Comparison of ENCODE assay signal across 21 cellular contexts in the genomic region with DNA sequence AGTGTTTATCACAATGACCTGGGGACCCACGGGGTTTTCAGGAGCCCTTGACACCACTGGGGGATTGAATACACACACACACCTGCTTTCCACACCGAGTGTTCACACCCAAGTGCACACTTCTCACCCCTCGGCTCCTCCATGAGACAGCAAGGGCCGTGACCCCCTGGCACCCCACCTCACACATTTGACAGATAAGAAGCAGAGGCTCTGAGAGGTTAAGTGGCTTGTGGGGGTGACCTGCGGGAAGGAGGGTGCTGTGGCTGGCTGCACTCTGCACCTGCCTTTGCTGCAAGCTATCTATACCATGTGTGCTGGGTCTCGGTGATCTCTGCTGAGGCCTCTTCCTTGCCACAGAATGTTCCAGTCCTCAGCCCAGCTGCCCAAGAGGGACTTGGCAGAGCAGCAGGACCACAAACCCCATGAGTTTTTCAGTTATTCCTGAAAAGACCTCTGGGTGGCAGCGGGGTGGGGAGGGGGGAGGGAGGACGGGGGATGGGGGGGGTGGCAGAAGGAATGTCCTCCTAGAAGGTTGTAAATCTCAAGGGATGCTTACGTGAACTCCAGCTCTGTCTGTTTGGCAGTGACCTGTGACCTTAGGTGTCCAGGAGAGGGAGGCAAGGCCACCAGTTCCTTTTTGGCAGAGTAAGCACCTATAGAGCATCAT. TPM values are rescaled to one million over a fixed set of nuclear protein-coding genes. Genes with fewer than 3 reads are reported as not detected.
DNase-seq lines count a peak whose midpoint lies in the region; TF ChIP-seq lines count a peak whose summit lies in the region.
"Had no signal": no experiment of that assay in that cellular context is flagged by ENCODE, and none has a peak within 500 bp of the region (broad histone marks: within the 10 kb centered on the region; RNA-seq: fewer than 3 reads in every experiment).

No MANE protein-coding gene starts in this region.

- H3K4me3 Mint-ChIP-seq in endodermal cell (no peak overlapping the region), nephron progenitor cell (no peak overlapping the region)
- H3K4me3 Mint-ChIP-seq: CD4-positive, CD25-positive, alpha-beta regulatory T cell had no signal

- no peaks in the 10 kb centered on the region for H4K20me1 ChIP-seq in BLaER1 treated with 17β-estradiol and CSF1 and Interleukin-3, amounts not matched to agents 10 nM and 100 nM

- TF ChIP-seq CTCF in endodermal cell (conservative IDR thresholded peaks at IDR 0.05) (peak; percentile 29), nephron progenitor cell (IDR thresholded peaks at IDR 0.05) (no peak)

- no peaks in the 10 kb centered on the region for H3K36me3 ChIP-seq in BLaER1 treated with 17β-estradiol and CSF1 and Interleukin-3, amounts not matched to agents 10 nM and 100 nM
- no peaks in the 10 kb centered on the region for H3K36me3 ChIP-seq in H7 (replicated peaks; ENCODE audit: control insufficient read depth, insufficient read depth, low read length)
- H3K36me3 ChIP-seq in endodermal cell (ENCODE audit: control insufficient read depth, insufficient read depth, low read length): no peaks in the 10 kb centered on the region

- H3K4me1 Mint-ChIP-seq in endodermal cell (no peaks in the 10 kb centered on the region), nephron progenitor cell (peaks cover 11% of the 10 kb centered on the region)
- H3K4me1 Mint-ChIP-seq: CD4-positive, CD25-positive, alpha-beta regulatory T cell had no signal

- H3K9ac ChIP-seq in BLaER1 treated with 17β-estradiol and CSF1 and Interleukin-3, amounts not matched to agents 10 nM and 100 nM: no peak overlapping the region
- H3K9ac ChIP-seq in endodermal cell (ENCODE audit: extremely low read depth, low read length, poor library complexity, severe bottlenecking): no peak overlapping the region

- H3K9me3 ChIP-seq in BLaER1 treated with 17β-estradiol and CSF1 and Interleukin-3, amounts not matched to agents 10 nM and 100 nM (replicated peaks in 1 of 11): no peaks in the 10 kb centered on the region
- no peaks in the 10 kb centered on the region for H3K9me3 ChIP-seq in endodermal cell (ENCODE audit: control insufficient read depth, low read length)
- H3K9me3 ChIP-seq: Caco-2 had no signal

- H3K9me3 Mint-ChIP-seq in endodermal cell (no peaks in the 10 kb centered on the region), nephron progenitor cell (no peaks in the 10 kb centered on the region)
- H3K9me3 Mint-ChIP-seq: CD4-positive, CD25-positive, alpha-beta regulatory T cell had no signal

- H3K4me2 ChIP-seq in BLaER1 treated with 17β-estradiol and CSF1 and Interleukin-3, amounts not matched to agents 10 nM and 100 nM: peak overlapping the region in 8 of 11 experiments; percentile 43 to 78 (median 70); a peak in 15 of 22 replicates

- no peaks in the 10 kb centered on the region for H3K36me3 Mint-ChIP-seq in endodermal cell (ENCODE audit: low read depth)
- no peaks in the 10 kb centered on the region for H3K36me3 Mint-ChIP-seq in nephron progenitor cell (ENCODE audit: low read depth)
- H3K36me3 Mint-ChIP-seq: CD4-positive, CD25-positive, alpha-beta regulatory T cell had no signal

- no peak overlapping the region for H3K4me3 ChIP-seq in BLaER1 treated with 17β-estradiol and CSF1 and Interleukin-3, amounts not matched to agents 10 nM and 100 nM
- no peak overlapping the region for H3K4me3 ChIP-seq in H7 (ENCODE audit: insufficient read depth, low read depth, low read length)
- H3K4me3 ChIP-seq in endodermal cell (ENCODE audit: low read length): no peak overlapping the region

- peaks cover 0 to 38% (median 16%) of the 10 kb centered on the region in 10 experiments; a peak in 14 of 20 replicates for H3K4me1 ChIP-seq in BLaER1 treated with 17β-estradiol and CSF1 and Interleukin-3, amounts not matched to agents 10 nM and 100 nM
- H3K4me1 ChIP-seq in endodermal cell (ENCODE audit: control insufficient read depth, insufficient read depth, low read length): no peaks in the 10 kb centered on the region
- H3K4me1 ChIP-seq: Caco-2 had no signal

- no peak overlapping the region for H3K27ac Mint-ChIP-seq in endodermal cell
- no peak overlapping the region for H3K27ac Mint-ChIP-seq in nephron progenitor cell
- H3K27ac Mint-ChIP-seq: CD4-positive, CD25-positive, alpha-beta regulatory T cell had no signal

- H3K27ac ChIP-seq in BLaER1 treated with 17β-estradiol and CSF1 and Interleukin-3, amounts not matched to agents 10 nM and 100 nM: no peak overlapping the region
- no peak overlapping the region for H3K27ac ChIP-seq in endodermal cell (ENCODE audit: low read depth, low read length)

- 74 to 85% methylated on average over 5 to 8 of the region's 9 CpGs for WGBS in endodermal cell (ENCODE audit: insufficient coverage in 1 of 2, insufficient read length in 1 of 2), 2 experiments

- H3K27me3 Mint-ChIP-seq in endodermal cell (ENCODE audit: insufficient read depth) (no peaks in the 10 kb centered on the region), nephron progenitor cell (ENCODE audit: low read depth, poor library complexity) (peaks cover 27% of the 10 kb centered on the region)

- DNase-seq in H7 (peak; percentile 68), endodermal cell (no peak), nephron progenitor cell (peak; percentile 22), GM19240 (ENCODE audit: insufficient read length, low spot score) (no peak), NCI-H774 (lab: John Stamatoyannopoulos, UW) (no peak), NCI-H82 (lab: John Stamatoyannopoulos, UW) (no peak)
- DNase-seq: Caco-2; CD4-positive, CD25-positive, alpha-beta regulatory T cell; GDM1; GOT3; NCI-H146; NCI-H2081; NCI-H2171 treated with DMSO at 0.1 percent for 48 hours; NCI-H446; NCI-H526 treated with DMSO at 0.1 percent for 48 hours; NK-92 treated with Interleukin-12 subunit alpha and Interleukin-12 subunit beta, amount 100 ng/mL, for 24 hours; Right ventricle myocardium superior had no signal

- no peaks in the 10 kb centered on the region for H3K27me3 ChIP-seq in BLaER1 treated with 17β-estradiol and CSF1 and Interleukin-3, amounts not matched to agents 10 nM and 100 nM
- H3K27me3 ChIP-seq in H7 (ENCODE audit: control insufficient read depth, insufficient read depth, low read length) (no peaks in the 10 kb centered on the region), endodermal cell (ENCODE audit: control insufficient read depth, insufficient read depth, low read length, poor library complexity, severe bottlenecking) (no peaks in the 10 kb centered on the region)

RNA-seq across cellular contexts. Expression of a gene that starts 47.9 kb away (rescaled TPM):
- not detected in 2 replicates for total RNA-seq in H7 (2014; rRNA removed; shearing (Covaris generic))
- not detected for total RNA-seq in endodermal cell
- polyA plus RNA-seq in endodermal cell (2013, experiment 1 of 2): not detected
- not detected for polyA plus RNA-seq in endodermal cell (2013, experiment 2 of 2)
- total RNA-seq: Caco-2; CD4-positive, CD25-positive, alpha-beta regulatory T cell; HepG2; M059J; OCI-LY7; Right ventricle myocardium superior had no signal
- polyA plus RNA-seq: CD4-positive, CD25-positive, alpha-beta regulatory T cell; HepG2 had no signal

RNA-seq across cellular contexts. Expression of a gene that starts 54.6 kb away (rescaled TPM):
- not detected in 2 replicates for total RNA-seq in H7 (2014; rRNA removed; shearing (Covaris generic))
- not detected for total RNA-seq in endodermal cell
- not detected for polyA plus RNA-seq in endodermal cell (2013, experiment 1 of 2)
- polyA plus RNA-seq in endodermal cell (2013, experiment 2 of 2): not detected
- total RNA-seq: Caco-2; CD4-positive, CD25-positive, alpha-beta regulatory T cell; HepG2; M059J; OCI-LY7; Right ventricle myocardium superior had no signal
- polyA plus RNA-seq: CD4-positive, CD25-positive, alpha-beta regulatory T cell; HepG2 had no signal

Comparison
In these comparisons a context has a peak if more than half of its experiments do, and no peak if none do; other contexts are left out.
1. DNase-seq: peak in H7 (single experiment) and nephron progenitor cell (single experiment); none in endodermal cell (single experiment), GM19240 (single experiment), NCI-H774 (single experiment) and NCI-H82 (single experiment).